ENCODE assay signal across 12 cellular contexts in genomic region chr6:13760948-13761347, GRCh38. TPM values are rescaled to one million over a fixed set of nuclear protein-coding genes. Genes with fewer than 3 reads are reported as not detected.
DNase-seq lines count a peak whose midpoint lies in the region; ATAC-seq and TF ChIP-seq lines count a peak whose summit lies in the region.
"Had no signal": no experiment of that assay in that cellular context is flagged by ENCODE, and none has a peak within 500 bp of the region (broad histone marks: within the 10 kb centered on the region; RNA-seq: fewer than 3 reads in every experiment).

No MANE protein-coding gene starts in this region.

- no peaks in the 10 kb centered on the region for H3K36me3 ChIP-seq in esophagus muscularis mucosa
- no peaks in the 10 kb centered on the region for H3K36me3 ChIP-seq in BE2C

- H3K27me3 ChIP-seq in esophagus muscularis mucosa: no peaks in the 10 kb centered on the region
- no peaks in the 10 kb centered on the region for H3K27me3 ChIP-seq in BE2C

- H3K4me3 Mint-ChIP-seq in activated naive CD8-positive, alpha-beta T cell treated with anti-CD3 and anti-CD28 coated beads, Interleukin-2, amount 10 ng/mL, durations not matched to agents 7 days and 5 days: no peak overlapping the region
- H3K4me3 Mint-ChIP-seq in activated naive CD8-positive, alpha-beta T cell treated with anti-CD3 and anti-CD28 coated beads, Interleukin-2, amount 50 U/mL, for 24 hours: no peak overlapping the region
- no peak overlapping the region for H3K4me3 Mint-ChIP-seq in activated CD8-positive, alpha-beta memory T cell treated with anti-CD3 and anti-CD28 coated beads, Interleukin-2, amount 10 ng/mL, durations not matched to agents 7 days and 5 days

- H3K9me3 ChIP-seq in esophagus muscularis mucosa (no peaks in the 10 kb centered on the region), BE2C (no peaks in the 10 kb centered on the region)

- TF ChIP-seq POLR2A in esophagus muscularis mucosa (IDR thresholded peaks at IDR 0.05; ENCODE audit: low read depth): no peak

- H3K4me1 ChIP-seq in esophagus muscularis mucosa: peaks cover 13 to 39% (median 35%) of the 10 kb centered on the region in 4 donors
- no peaks in the 10 kb centered on the region for H3K4me1 ChIP-seq in BE2C

- H3K36me3 Mint-ChIP-seq in activated naive CD8-positive, alpha-beta T cell treated with anti-CD3 and anti-CD28 coated beads, Interleukin-2, amount 10 ng/mL, durations not matched to agents 7 days and 5 days: peaks cover 4% of the 10 kb centered on the region
- H3K36me3 Mint-ChIP-seq in activated naive CD8-positive, alpha-beta T cell treated with anti-CD3 and anti-CD28 coated beads, Interleukin-2, amount 50 U/mL, for 24 hours (ENCODE audit: low read depth): peaks cover 4% of the 10 kb centered on the region
- peaks cover 6% of the 10 kb centered on the region for H3K36me3 Mint-ChIP-seq in activated CD8-positive, alpha-beta memory T cell treated with anti-CD3 and anti-CD28 coated beads, Interleukin-2, amount 10 ng/mL, durations not matched to agents 7 days and 5 days

- POLR2A ChIA-PET in activated naive CD8-positive, alpha-beta T cell treated with anti-CD3 and anti-CD28 coated beads, Interleukin-2, amount 10 ng/mL, durations not matched to agents 7 days and 5 days (lab: Charles Lee): interaction anchor here (0.6 to 1.1 kb wide), 2 partner anchors 35 to 49 kb away, joined by 3 read pairs; partner anchors contain the start of gene RANBP9

- intact Hi-C loops in esophagus muscularis mucosa (cut with DNase I): loop anchor here (2.0 kb wide), 1 partner anchor 48 kb away; no protein-coding TSS in a partner anchor

- peak overlapping the region; percentile 52 for H3K27ac Mint-ChIP-seq in activated naive CD8-positive, alpha-beta T cell treated with anti-CD3 and anti-CD28 coated beads, Interleukin-2, amount 10 ng/mL, durations not matched to agents 7 days and 5 days
- no peak overlapping the region for H3K27ac Mint-ChIP-seq in activated naive CD8-positive, alpha-beta T cell treated with anti-CD3 and anti-CD28 coated beads, Interleukin-2, amount 50 U/mL, for 24 hours
- no peak overlapping the region for H3K27ac Mint-ChIP-seq in activated CD8-positive, alpha-beta memory T cell treated with anti-CD3 and anti-CD28 coated beads, Interleukin-2, amount 10 ng/mL, durations not matched to agents 7 days and 5 days

- TF ChIP-seq EP300 in esophagus muscularis mucosa (IDR thresholded peaks at IDR 0.05): no peak

- WGBS in esophagus muscularis mucosa: 22% methylated on average over 5 of the region's 5 CpGs

- TF ChIP-seq CTCF in esophagus muscularis mucosa (IDR thresholded peaks at IDR 0.05): no peak
- no peak for TF ChIP-seq CTCF in BE2C (IDR thresholded peaks at IDR 0.05; ENCODE audit: low read depth, low read length)

- peaks cover 29% of the 10 kb centered on the region for H3K4me1 Mint-ChIP-seq in activated naive CD8-positive, alpha-beta T cell treated with anti-CD3 and anti-CD28 coated beads, Interleukin-2, amount 10 ng/mL, durations not matched to agents 7 days and 5 days
- H3K4me1 Mint-ChIP-seq in activated naive CD8-positive, alpha-beta T cell treated with anti-CD3 and anti-CD28 coated beads, Interleukin-2, amount 50 U/mL, for 24 hours: peaks cover 39% of the 10 kb centered on the region
- peaks cover 34% of the 10 kb centered on the region for H3K4me1 Mint-ChIP-seq in activated CD8-positive, alpha-beta memory T cell treated with anti-CD3 and anti-CD28 coated beads, Interleukin-2, amount 10 ng/mL, durations not matched to agents 7 days and 5 days

- ATAC-seq in activated naive CD8-positive, alpha-beta T cell treated with anti-CD3 and anti-CD28 coated beads, Interleukin-2, amount 10 ng/mL, durations not matched to agents 7 days and 5 days (ENCODE audit: low read depth): no peak
- ATAC-seq in activated naive CD8-positive, alpha-beta T cell treated with anti-CD3 and anti-CD28 coated beads, Interleukin-2, amount 50 U/mL, for 24 hours: no peak
- ATAC-seq in HG03442 (IDR thresholded peaks at IDR 0.05; ENCODE audit: unreplicated experiment): no peak
- no peak for ATAC-seq in activated CD8-positive, alpha-beta memory T cell treated with anti-CD3 and anti-CD28 coated beads, Interleukin-2, amount 10 ng/mL, durations not matched to agents 7 days and 5 days
- ATAC-seq: HCT116 had no signal

- no peaks in the 10 kb centered on the region for H3K27me3 Mint-ChIP-seq in activated naive CD8-positive, alpha-beta T cell treated with anti-CD3 and anti-CD28 coated beads, Interleukin-2, amount 10 ng/mL, durations not matched to agents 7 days and 5 days
- H3K27me3 Mint-ChIP-seq in activated naive CD8-positive, alpha-beta T cell treated with anti-CD3 and anti-CD28 coated beads, Interleukin-2, amount 50 U/mL, for 24 hours: no peaks in the 10 kb centered on the region
- H3K27me3 Mint-ChIP-seq in activated CD8-positive, alpha-beta memory T cell treated with anti-CD3 and anti-CD28 coated beads, Interleukin-2, amount 10 ng/mL, durations not matched to agents 7 days and 5 days: no peaks in the 10 kb centered on the region

- no peak for DNase-seq in activated naive CD8-positive, alpha-beta T cell treated with anti-CD3 and anti-CD28 coated beads, Interleukin-2, amount 10 ng/mL, durations not matched to agents 7 days and 5 days
- DNase-seq in activated naive CD8-positive, alpha-beta T cell treated with anti-CD3 and anti-CD28 coated beads, Interleukin-2, amount 50 U/mL, for 24 hours: no peak
- DNase-seq in esophagus muscularis mucosa (ENCODE audit: extremely low spot score) (no peak), medulla oblongata (ENCODE audit: extremely low spot score) (peak; percentile 6), BE2C (no peak)
- DNase-seq in stimulated activated CD4-positive, alpha-beta T cell treated with anti-CD3 and anti-CD28 coated beads, Interleukin-2, amount 100 ng/mL, for 48 hours: no peak
- no peak for DNase-seq in activated CD8-positive, alpha-beta memory T cell treated with anti-CD3 and anti-CD28 coated beads, Interleukin-2, amount 10 ng/mL, durations not matched to agents 7 days and 5 days
- DNase-seq: AML-193, NCI-H1694, retina had no signal

- H3K27ac ChIP-seq in esophagus muscularis mucosa (replicated peaks in 1 of 4): peak overlapping the region; percentile 56 to 76 (median 70)

- H3K4me3 ChIP-seq in esophagus muscularis mucosa: no peak overlapping the region
- no peak overlapping the region for H3K4me3 ChIP-seq in BE2C (ENCODE audit: low read depth, low read length)

- H3K9me3 Mint-ChIP-seq in activated naive CD8-positive, alpha-beta T cell treated with anti-CD3 and anti-CD28 coated beads, Interleukin-2, amount 10 ng/mL, durations not matched to agents 7 days and 5 days: no peaks in the 10 kb centered on the region
- H3K9me3 Mint-ChIP-seq in activated naive CD8-positive, alpha-beta T cell treated with anti-CD3 and anti-CD28 coated beads, Interleukin-2, amount 50 U/mL, for 24 hours: no peaks in the 10 kb centered on the region
- no peaks in the 10 kb centered on the region for H3K9me3 Mint-ChIP-seq in activated CD8-positive, alpha-beta memory T cell treated with anti-CD3 and anti-CD28 coated beads, Interleukin-2, amount 10 ng/mL, durations not matched to agents 7 days and 5 days (ENCODE audit: low read depth)

- CTCF ChIA-PET in activated CD8-positive, alpha-beta memory T cell treated with anti-CD3 and anti-CD28 coated beads, Interleukin-2, amount 10 ng/mL, durations not matched to agents 7 days and 5 days (lab: Charles Lee): interaction anchor here (1.4 to 1.7 kb wide), 2 partner anchors 8 to 13 kb away, joined by 3 to 6 read pairs; no protein-coding TSS in a partner anchor

RNA-seq across cellular contexts. Expression of gene RANBP9, which starts 49.3 kb away (rescaled TPM):
- total RNA-seq in activated naive CD8-positive, alpha-beta T cell treated with anti-CD3 and anti-CD28 coated beads, Interleukin-2, amount 10 ng/mL, durations not matched to agents 7 days and 5 days: 10 to 100 TPM; 55.3 to 56.3 TPM
- total RNA-seq in esophagus muscularis mucosa: 10 to 100 TPM; 29.3 to 57.1 (median 42.4) TPM
- total RNA-seq in activated CD8-positive, alpha-beta memory T cell treated with anti-CD3 and anti-CD28 coated beads, Interleukin-2, amount 10 ng/mL, durations not matched to agents 7 days and 5 days: 10 to 100 TPM; 57.2 to 74.3 TPM
- 32.2 TPM for polyA plus RNA-seq in BE2C (2012; ENCODE audit: insufficient read depth, insufficient read length, low read depth)

RNA-seq across cellular contexts. Expression of gene MCUR1, which starts 53.4 kb away (rescaled TPM):
- total RNA-seq in activated naive CD8-positive, alpha-beta T cell treated with anti-CD3 and anti-CD28 coated beads, Interleukin-2, amount 10 ng/mL, durations not matched to agents 7 days and 5 days: 10 to 100 TPM; 16.4 to 18.4 TPM
- total RNA-seq in esophagus muscularis mucosa: 10 to 100 TPM in 3 of 4 donors, 1 to 10 TPM in 1; 7.8 to 19.1 (median 17.9) TPM
- 10 to 100 TPM; 27.7 to 31.1 TPM for total RNA-seq in activated CD8-positive, alpha-beta memory T cell treated with anti-CD3 and anti-CD28 coated beads, Interleukin-2, amount 10 ng/mL, durations not matched to agents 7 days and 5 days
- polyA plus RNA-seq in BE2C (2012; ENCODE audit: insufficient read depth, insufficient read length, low read depth): 19.0 TPM
